16 cellular contexts compared by ENCODE assay signal in genomic region chr3:195548046-195548445, GRCh38. TPM values are rescaled to one million over a fixed set of nuclear protein-coding genes. Genes with fewer than 3 reads are reported as not detected.
DNase-seq lines count a peak whose midpoint lies in the region; ATAC-seq and TF ChIP-seq lines count a peak whose summit lies in the region.
"Had no signal": no experiment of that assay in that cellular context is flagged by ENCODE, and none has a peak within 500 bp of the region (broad histone marks: within the 10 kb centered on the region; RNA-seq: fewer than 3 reads in every experiment).

No MANE protein-coding gene starts in this region.

- BruUV-seq in MCF 10A (replicated peaks; lab: Mats Ljungman, UMichigan) (no TSS peak), mammary epithelial cell (replicated peaks; lab: Mats Ljungman, UMichigan) (no TSS peak)

- no peak for TF ChIP-seq EP300 in esophagus muscularis mucosa (IDR thresholded peaks at IDR 0.05)

- 79% methylated on average over 8 of the region's 8 CpGs for WGBS in mammary epithelial cell (ENCODE audit: low coverage, missing lambda C conversion rate)
- WGBS in esophagus muscularis mucosa: 89% methylated on average over 8 of the region's 8 CpGs

- H3K27ac Mint-ChIP-seq in MCF 10A (ENCODE audit: low read depth, unreplicated experiment): peak overlapping the region; percentile 25
- H3K27ac Mint-ChIP-seq in type B pancreatic cell: peak overlapping the region; percentile 71

- H2AFZ ChIP-seq in mammary epithelial cell (ENCODE audit: low read depth, low read length): no peak overlapping the region

- intact Hi-C loops in MCF 10A (cut with micrococcal nuclease): loop anchor here (10.0 kb wide), 1 partner anchor 107 kb away; no protein-coding TSS in a partner anchor
- intact Hi-C loops in mammary epithelial cell (cut with micrococcal nuclease): loop anchor here (10.0 kb wide), 1 partner anchor 863 kb away; the partner anchor contains the start of gene FAM43A
- intact Hi-C loops in esophagus muscularis mucosa (cut with DNase I): no loop called here

- peaks cover 15% of the 10 kb centered on the region for H3K36me3 Mint-ChIP-seq in MCF 10A (ENCODE audit: insufficient read depth, unreplicated experiment)
- H3K36me3 Mint-ChIP-seq in type B pancreatic cell: no peaks in the 10 kb centered on the region

- H3K4me3 Mint-ChIP-seq in MCF 10A (ENCODE audit: unreplicated experiment) (peak overlapping the region; percentile 17), type B pancreatic cell (peak overlapping the region; percentile 39)

- POLR2A ChIA-PET in MCF 10A (lab: Yijun Ruan, JAX): no interaction called here

- H3K79me2 ChIP-seq in mammary epithelial cell (ENCODE audit: insufficient read depth, low read length): peaks cover under 1% of the 10 kb centered on the region

- H3K4me1 Mint-ChIP-seq in MCF 10A (ENCODE audit: insufficient read depth, unreplicated experiment): peaks cover 20% of the 10 kb centered on the region
- peaks cover 36% of the 10 kb centered on the region for H3K4me1 Mint-ChIP-seq in type B pancreatic cell (ENCODE audit: unreplicated experiment)

- no peak for TF ChIP-seq POLR2A in esophagus muscularis mucosa (IDR thresholded peaks at IDR 0.05; ENCODE audit: low read depth)

- H3K9me3 ChIP-seq in mammary epithelial cell (replicated peaks; ENCODE audit: insufficient read depth, low read length) (no peaks in the 10 kb centered on the region), esophagus muscularis mucosa (no peaks in the 10 kb centered on the region)
- H3K9me3 ChIP-seq: thoracic aorta had no signal

- H3K36me3 ChIP-seq in mammary epithelial cell (ENCODE audit: insufficient read depth, low read length) (no peaks in the 10 kb centered on the region), esophagus muscularis mucosa (no peaks in the 10 kb centered on the region)
- H3K36me3 ChIP-seq: thoracic aorta had no signal

- H3K4me1 ChIP-seq in mammary epithelial cell (ENCODE audit: insufficient read depth, low read length) (peaks cover 19% of the 10 kb centered on the region), esophagus muscularis mucosa (peaks cover 13 to 57% (median 44%) of the 10 kb centered on the region in 4 donors)

- no peak overlapping the region for H3K9ac ChIP-seq in mammary epithelial cell (ENCODE audit: insufficient read depth, low read length)

- TF ChIP-seq CTCF in MCF 10A (IDR thresholded peaks at IDR 0.05; ENCODE audit: unreplicated experiment) (no peak), mammary epithelial cell (conservative IDR thresholded peaks at IDR 0.05 in 1 of 2, IDR thresholded peaks at IDR 0.05 in 1 of 2; ENCODE audit: extremely low read depth in 1 of 2, insufficient read depth in 1 of 2, low read depth in 1 of 2, low read length in 2 of 2) (no peak), esophagus muscularis mucosa (IDR thresholded peaks at IDR 0.05) (no peak), type B pancreatic cell (conservative IDR thresholded peaks at IDR 0.05) (no peak)

- ATAC-seq in GM19328 (IDR thresholded peaks at IDR 0.05; ENCODE audit: unreplicated experiment): no peak

- H4K20me1 ChIP-seq in mammary epithelial cell (ENCODE audit: insufficient read depth, low read length): no peaks in the 10 kb centered on the region

- DNase-seq in MCF 10A (ENCODE audit: unreplicated experiment): no peak
- no peak for DNase-seq in mammary epithelial cell
- peak; percentile 51 to 76 for DNase-seq in NCI-H526 (lab: John Stamatoyannopoulos, UW)
- DNase-seq in esophagus muscularis mucosa (ENCODE audit: extremely low spot score): peak; percentile 42
- DNase-seq in type B pancreatic cell (ENCODE audit: extremely low spot score, unreplicated experiment): no peak
- DNase-seq in GOT3 (lab: John Stamatoyannopoulos, UW): no peak
- DNase-seq: hypothalamus; NK-92 treated with Interleukin-12 subunit alpha and Interleukin-12 subunit beta, amount 100 ng/mL, for 24 hours; SIG-M5 had no signal

- no peak overlapping the region for H3K4me2 ChIP-seq in mammary epithelial cell (ENCODE audit: insufficient read depth, low read depth, low read length)

- H3K27ac ChIP-seq in mammary epithelial cell (ENCODE audit: insufficient read depth, low read depth, low read length): no peak overlapping the region
- no peak overlapping the region for H3K27ac ChIP-seq in esophagus muscularis mucosa (replicated peaks in 1 of 4)
- H3K27ac ChIP-seq: C4-2B, coronary artery, HL-60, thoracic aorta had no signal

- H3K9me3 Mint-ChIP-seq in MCF 10A (ENCODE audit: unreplicated experiment) (no peaks in the 10 kb centered on the region), type B pancreatic cell (no peaks in the 10 kb centered on the region)

- H3K27me3 Mint-ChIP-seq in MCF 10A (ENCODE audit: insufficient read depth, unreplicated experiment): no peaks in the 10 kb centered on the region
- H3K27me3 Mint-ChIP-seq in type B pancreatic cell: peaks cover 3% of the 10 kb centered on the region

- H3K4me3 ChIP-seq in mammary epithelial cell (replicated peaks in 1 of 3; ENCODE audit: insufficient read depth in 1 of 3, low read depth in 2 of 3, low read length in 3 of 3) (no peak overlapping the region), esophagus muscularis mucosa (no peak overlapping the region)
- H3K4me3 ChIP-seq: coronary artery, thoracic aorta had no signal

- in situ Hi-C loops in mammary epithelial cell (cut with MboI; ENCODE audit: low sequenced_read_pairs in 2 of 2): loop anchor here (10.0 to 25.0 kb wide), 4 partner anchors 283 to 886 kb away; partner anchors contain the start of genes FAM43A (in 1 of the 2), LSG1 (in 1 of the 2) and XXYLT1 (in 1 of the 2)

- H3K27me3 ChIP-seq in mammary epithelial cell (ENCODE audit: insufficient read depth, low read length) (no peaks in the 10 kb centered on the region), esophagus muscularis mucosa (no peaks in the 10 kb centered on the region)

- dilution Hi-C loops in mammary epithelial cell (cut with HindIII; ENCODE audit: low sequenced_read_pairs): no loop called here

- CTCF ChIA-PET in MCF 10A (lab: Yijun Ruan, JAX) (interaction anchor here (0.9 kb wide), 1 partner anchor 23 kb away, joined by 3 read pairs; no protein-coding TSS in a partner anchor), mammary epithelial cell (lab: Charles Lee; ENCODE audit: low non-redundant PET) (no interaction called here)

RNA-seq across cellular contexts. Expression of gene PPP1R2, which starts 4.9 kb away (rescaled TPM):
- total RNA-seq in MCF 10A (2022) (53.0 and 68.6 TPM in 2 replicates), mammary epithelial cell (100 to 1,000 TPM in 1 of 2 donors, 10 to 100 TPM in 1; 45.5 to 129 TPM), esophagus muscularis mucosa (100 to 1,000 TPM in 1 of 4 donors, 10 to 100 TPM in 3; 67.6 to 134 (median 86.7) TPM), type B pancreatic cell (ENCODE audit: low replicate concordance) (25.7 and 37.5 TPM in 2 replicates)
- polyA plus RNA-seq in mammary epithelial cell: 11.5 TPM
- 34.8 TPM for polyA minus RNA-seq in mammary epithelial cell

RNA-seq across cellular contexts. Expression of gene APOD, which starts 35.7 kb away (rescaled TPM):
- total RNA-seq in MCF 10A (2022) (0.83 and 1.9 TPM in 2 replicates), mammary epithelial cell (10 to 100 TPM in 1 of 2 donors, not detected in 1; 31.7 TPM), esophagus muscularis mucosa (100 to 1,000 TPM; 355 to 591 (median 523) TPM), type B pancreatic cell (ENCODE audit: low replicate concordance) (0.57 and 1.6 TPM in 2 replicates)
- polyA plus RNA-seq in mammary epithelial cell: 0.86 TPM
- not detected for polyA minus RNA-seq in mammary epithelial cell
- total RNA-seq: M059J, renal cortical epithelial cell had no signal

Comparison
In these comparisons a context has a peak if more than half of its experiments do, and no peak if none do; other contexts are left out.
1. DNase-seq: peak in NCI-H526 (2 of 2) and esophagus muscularis mucosa (single experiment); none in MCF 10A (single experiment), mammary epithelial cell (single experiment), type B pancreatic cell (single experiment) and GOT3 (single experiment).
2. RNA of gene APOD, which starts 35.7 kb away (total RNA-seq): 355 to 591 TPM in esophagus muscularis mucosa; 31.7 TPM in mammary epithelial cell, 0.83 to 1.9 TPM in MCF 10A and 0.57 to 1.6 TPM in type B pancreatic cell; every median in the first group is over 10 times any median in the second.